In the genomic region with DNA sequence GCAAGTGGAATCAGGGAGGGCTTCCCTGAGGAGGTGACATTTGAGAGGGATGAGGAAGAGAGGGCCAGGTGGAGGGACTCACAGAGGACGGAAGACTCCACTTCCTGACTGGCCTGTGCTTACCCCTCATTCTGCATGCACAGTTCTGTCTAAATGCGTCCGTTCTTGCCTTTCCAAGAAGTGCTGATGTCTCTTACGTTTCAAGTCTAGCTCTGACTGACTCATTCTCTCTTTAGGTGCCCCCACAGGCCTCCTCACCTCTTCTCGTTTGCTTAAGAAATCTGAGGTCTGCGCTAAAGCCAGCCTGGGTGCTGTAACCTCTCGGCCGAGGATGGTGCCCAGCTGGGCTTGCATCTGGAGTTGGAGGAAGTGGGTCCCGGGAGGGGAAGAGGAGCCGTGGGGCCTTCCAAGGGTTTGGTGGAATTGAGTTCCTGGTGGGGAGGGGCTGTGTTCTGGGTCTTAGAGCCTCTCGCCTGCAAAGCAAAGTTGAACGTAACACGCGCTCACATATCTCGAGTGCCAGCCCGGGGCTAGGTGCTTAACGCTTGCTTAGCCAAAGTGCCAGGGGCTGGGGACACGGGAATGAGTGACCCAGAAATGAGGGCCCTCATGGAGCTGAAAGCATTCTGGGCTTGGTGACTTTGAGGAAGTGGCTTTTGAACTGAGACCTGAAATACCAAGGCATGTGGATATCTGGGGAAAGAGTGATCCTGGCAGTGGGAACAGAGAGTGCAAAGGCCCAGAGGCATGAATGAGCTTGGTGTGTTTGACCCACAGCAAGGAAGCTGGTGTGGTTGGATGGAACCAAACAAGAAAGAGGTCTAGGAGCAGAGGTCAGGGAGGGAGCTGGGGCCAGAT, we compare ENCODE assay signal across 9 cellular contexts. TPM values are rescaled to one million over a fixed set of nuclear protein-coding genes. Genes with fewer than 3 reads are reported as not detected.
DNase-seq lines count a peak whose midpoint lies in the region; ATAC-seq, FAIRE-seq and TF ChIP-seq lines count a peak whose summit lies in the region.
"Had no signal": no experiment of that assay in that cellular context is flagged by ENCODE, and none has a peak within 500 bp of the region (broad histone marks: within the 10 kb centered on the region; RNA-seq: fewer than 3 reads in every experiment).

No MANE protein-coding gene starts in this region.

- H3K9ac ChIP-seq in OCI-LY1 (ENCODE audit: low read length) (peak overlapping the region; percentile 42; the same call in 1 of the 2 replicates), keratinocyte (ENCODE audit: control insufficient read depth, extremely low read depth, insufficient read depth, low read length) (peak overlapping the region; percentile 69)

- H3K9me3 ChIP-seq in OCI-LY1 (ENCODE audit: low read length) = no peaks in the 10 kb centered on the region
- no peaks in the 10 kb centered on the region for H3K9me3 ChIP-seq in keratinocyte (ENCODE audit: control insufficient read depth, low read depth, low read length)

- CTCF ChIA-PET in activated naive CD4-positive, alpha-beta T cell treated with anti-CD3 and anti-CD28 coated beads for 36 hours (lab: Charles Lee) = interaction anchor here (0.6 to 7.3 kb wide), 19 partner anchors 9 to 164 kb away, joined by 3 to 103 read pairs (median 4); no protein-coding TSS in a partner anchor

- peaks cover 3% of the 10 kb centered on the region for H3K9me1 ChIP-seq in keratinocyte (ENCODE audit: control insufficient read depth, extremely low read depth, insufficient read depth, low read length)

- no peaks in the 10 kb centered on the region for H3K9me2 ChIP-seq in OCI-LY1 (ENCODE audit: low read depth, low read length)

- ATAC-seq in GM18870 (IDR thresholded peaks at IDR 0.05; ENCODE audit: unreplicated experiment) = no peak

- peak; percentile 96 for FAIRE-seq in keratinocyte (lab: Jason Lieb, UNC)
- FAIRE-seq: colon had no signal

- H3K36me3 ChIP-seq in OCI-LY1 (ENCODE audit: insufficient read depth, low read length) (peaks cover 8% of the 10 kb centered on the region), keratinocyte (ENCODE audit: control insufficient read depth in 2 of 2, extremely low read depth in 1 of 2, insufficient read depth in 2 of 2, low read length in 2 of 2) (peaks cover 0 to 14% of the 10 kb centered on the region in 2 experiments)

- H3K4me1 Mint-ChIP-seq in activated naive CD4-positive, alpha-beta T cell treated with anti-CD3 and anti-CD28 coated beads for 36 hours (ENCODE audit: low read depth) = peaks cover 77% of the 10 kb centered on the region

- no peaks in the 10 kb centered on the region for H3K9me3 Mint-ChIP-seq in activated naive CD4-positive, alpha-beta T cell treated with anti-CD3 and anti-CD28 coated beads for 36 hours

- TF ChIP-seq CTCF in OCI-LY1 (IDR thresholded peaks at IDR 0.05; ENCODE audit: low read length) (no peak), keratinocyte (optimal IDR thresholded peaks at IDR 0.05 in 1 of 3, IDR thresholded peaks at IDR 0.05 in 1 of 3, conservative IDR thresholded peaks at IDR 0.05 in 1 of 3; ENCODE audit: extremely low read depth in 1 of 3, insufficient read depth in 2 of 3, low read length in 3 of 3) (no peak)

- no peaks in the 10 kb centered on the region for H3F3A ChIP-seq in OCI-LY1 (ENCODE audit: insufficient read depth, low read length)

- dilution Hi-C loops in keratinocyte (cut with MboI; ENCODE audit: extremely low pct_ligation_motif_present, low sequenced_read_pairs) = no loop called here

- peak overlapping the region; percentile 17; the same call in 1 of the 2 replicates for H3K4me3 ChIP-seq in GM08714 (ENCODE audit: low read length)
- H3K4me3 ChIP-seq in OCI-LY1 (ENCODE audit: low read depth, low read length, poor library complexity, severe bottlenecking) = peak overlapping the region; percentile 72
- H3K4me3 ChIP-seq in keratinocyte (ENCODE audit: control insufficient read depth in 2 of 3, extremely low read depth in 1 of 3, insufficient read depth in 2 of 3, low read depth in 1 of 3, low read length in 3 of 3) = peak overlapping the region in 2 of 3 experiments; percentile 49 to 59

- H3K27me3 ChIP-seq in OCI-LY1 (ENCODE audit: insufficient read depth, low read length) = no peaks in the 10 kb centered on the region
- no peaks in the 10 kb centered on the region for H3K27me3 ChIP-seq in keratinocyte (ENCODE audit: control insufficient read depth, extremely low read depth, insufficient read depth, low read length)

- peak; percentile 83 for DNase-seq in activated naive CD4-positive, alpha-beta T cell treated with anti-CD3 and anti-CD28 coated beads for 36 hours
- DNase-seq in keratinocyte (ENCODE audit: low read depth, low spot score) (peak; percentile 84), COR-L47 (lab: John Stamatoyannopoulos, UW) (no peak), NCI-H510A treated with DMSO at 0.1 percent for 48 hours (lab: John Stamatoyannopoulos, UW) (no peak)
- DNase-seq in stimulated activated CD4-positive, alpha-beta T cell treated with anti-CD3 and anti-CD28 coated beads, Interleukin-4, amount 100 ng/mL, for 24 hours = peak; percentile 69

- H3K79me2 ChIP-seq in OCI-LY1 (ENCODE audit: insufficient read depth, low read length) (peaks cover 80% of the 10 kb centered on the region), keratinocyte (ENCODE audit: control insufficient read depth, insufficient read depth, low read length) (peaks cover 64% of the 10 kb centered on the region)

- no peaks in the 10 kb centered on the region for H3K27me3 Mint-ChIP-seq in activated naive CD4-positive, alpha-beta T cell treated with anti-CD3 and anti-CD28 coated beads for 36 hours (ENCODE audit: low read depth)

- peaks cover 68% of the 10 kb centered on the region for H3K36me3 Mint-ChIP-seq in activated naive CD4-positive, alpha-beta T cell treated with anti-CD3 and anti-CD28 coated beads for 36 hours (ENCODE audit: low read depth)

- H2AFZ ChIP-seq in OCI-LY1 (ENCODE audit: low read length) (no peak overlapping the region), keratinocyte (ENCODE audit: control insufficient read depth, low read length) (no peak overlapping the region)

- peak overlapping the region; percentile 99 for H3K4me3 Mint-ChIP-seq in activated naive CD4-positive, alpha-beta T cell treated with anti-CD3 and anti-CD28 coated beads for 36 hours

- H3K27ac ChIP-seq in OCI-LY1 (ENCODE audit: low read depth, low read length, poor library complexity, severe bottlenecking) = peak overlapping the region; percentile 46
- peak overlapping the region; percentile 90 for H3K27ac ChIP-seq in keratinocyte (ENCODE audit: control insufficient read depth, insufficient read depth, low read length)

- peak overlapping the region; percentile 97 for H3K27ac Mint-ChIP-seq in activated naive CD4-positive, alpha-beta T cell treated with anti-CD3 and anti-CD28 coated beads for 36 hours

- H3K4me2 ChIP-seq in OCI-LY1 (ENCODE audit: low read length) = peak overlapping the region; percentile 72
- peak overlapping the region; percentile 96 for H3K4me2 ChIP-seq in keratinocyte (ENCODE audit: control insufficient read depth, extremely low read depth, insufficient read depth, low read depth, low read length)

- intact Hi-C loops in activated naive CD4-positive, alpha-beta T cell treated with anti-CD3 and anti-CD28 coated beads for 36 hours (cut with micrococcal nuclease) = loop anchor here (1.0 to 5.0 kb wide), 12 partner anchors 9 to 721 kb away; a partner anchor contains a TSS

- no peaks in the 10 kb centered on the region for H4K20me1 ChIP-seq in OCI-LY1 (ENCODE audit: insufficient read depth, low read length)
- H4K20me1 ChIP-seq in keratinocyte (ENCODE audit: control insufficient read depth, extremely low read depth, insufficient read depth, low read length) = no peaks in the 10 kb centered on the region

- H3K4me1 ChIP-seq in OCI-LY1 (ENCODE audit: insufficient read depth, low read length, severe bottlenecking) = peaks cover 53% of the 10 kb centered on the region
- H3K4me1 ChIP-seq in keratinocyte (ENCODE audit: control insufficient read depth, extremely low read depth, insufficient read depth, low read length) = peaks cover 79% of the 10 kb centered on the region

RNA-seq across cellular contexts. Expression of a gene that starts 4.9 kb away (rescaled TPM):
- total RNA-seq in activated naive CD4-positive, alpha-beta T cell treated with anti-CD3 and anti-CD28 coated beads for 36 hours = 100 to 1,000 TPM; 162 to 170 TPM
- 60.5 to 79.1 TPM (median 77.8 TPM) in 3 replicates for polyA plus RNA-seq in keratinocyte
- 27.2 TPM for polyA plus RNA-seq in keratinocyte (2011; ENCODE audit: low read depth)
- 31.6 and 39.6 TPM in 2 replicates for polyA plus RNA-seq in keratinocyte (2011; cell fraction: cytosol; rRNA removed)
- 153 and 169 TPM in 2 replicates for polyA plus RNA-seq in keratinocyte (2011; cell fraction: nucleus; rRNA removed)
- 48.6 and 66.4 TPM in 2 replicates for polyA plus RNA-seq in keratinocyte (2012; ENCODE audit: low replicate concordance)
- polyA minus RNA-seq in keratinocyte = 90.9 to 242 TPM (median 99.7 TPM) in 3 replicates
- polyA minus RNA-seq in keratinocyte (2011; cell fraction: cytosol; rRNA and poly(A)+ RNA removed) = 54.3 TPM
- polyA minus RNA-seq in keratinocyte (2011; cell fraction: nucleus; rRNA and poly(A)+ RNA removed) = 107 and 118 TPM in 2 replicates

RNA-seq across cellular contexts. Expression of a gene that starts 50.1 kb away (rescaled TPM):
- total RNA-seq in activated naive CD4-positive, alpha-beta T cell treated with anti-CD3 and anti-CD28 coated beads for 36 hours = 100 to 1,000 TPM; 112 to 117 TPM
- polyA plus RNA-seq in keratinocyte = 54.7 to 59.8 TPM (median 55.9 TPM) in 3 replicates
- 118 TPM for polyA plus RNA-seq in keratinocyte (2011; ENCODE audit: low read depth)
- polyA plus RNA-seq in keratinocyte (2011; cell fraction: cytosol; rRNA removed) = 38.0 and 44.0 TPM in 2 replicates
- 22.4 and 22.7 TPM in 2 replicates for polyA plus RNA-seq in keratinocyte (2011; cell fraction: nucleus; rRNA removed)
- 80.7 and 111 TPM in 2 replicates for polyA plus RNA-seq in keratinocyte (2012; ENCODE audit: low replicate concordance)
- 45.9 to 271 TPM (median 55.7 TPM) in 3 replicates for polyA minus RNA-seq in keratinocyte
- 30.9 TPM for polyA minus RNA-seq in keratinocyte (2011; cell fraction: cytosol; rRNA and poly(A)+ RNA removed)
- polyA minus RNA-seq in keratinocyte (2011; cell fraction: nucleus; rRNA and poly(A)+ RNA removed) = 15.0 and 16.2 TPM in 2 replicates

Comparison
In these comparisons a context has a peak if more than half of its experiments do, and no peak if none do; other contexts are left out.
1. H3K4me3 ChIP-seq: peak in every context shown above with its lines; median percentile 72 in OCI-LY1; 54 in keratinocyte; 17 in GM08714.
2. DNase-seq: peak in activated naive CD4-positive, alpha-beta T cell treated with anti-CD3 and anti-CD28 coated beads for 36 hours (single experiment), keratinocyte (single experiment) and stimulated activated CD4-positive, alpha-beta T cell treated with anti-CD3 and anti-CD28 coated beads, Interleukin-4, amount 100 ng/mL, for 24 hours (single experiment); none in COR-L47 (single experiment) and NCI-H510A treated with DMSO at 0.1 percent for 48 hours (single experiment).